30 cellular contexts compared by ENCODE assay signal in the genomic region with DNA sequence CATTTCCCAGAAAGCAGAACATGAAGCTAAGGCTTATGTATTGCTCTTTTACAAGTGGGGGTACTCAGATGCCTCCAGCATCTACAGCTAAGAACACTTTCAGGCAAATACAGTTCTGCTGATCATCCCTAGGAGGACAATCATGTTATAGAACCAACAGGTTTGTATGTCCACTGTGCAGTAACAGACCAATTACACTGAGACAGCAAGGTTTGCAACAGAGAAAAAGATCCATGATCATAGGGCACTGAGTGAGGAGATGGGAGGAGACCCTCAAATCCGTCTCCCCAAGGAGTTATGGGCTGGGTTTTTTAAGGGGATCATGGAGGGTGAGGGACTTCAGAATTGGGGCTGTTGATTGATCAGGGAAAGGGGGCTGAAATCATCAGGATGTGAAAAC.
"Had no signal": no experiment of that assay in that cellular context is flagged by ENCODE, and none has a peak within 500 bp of the region (broad histone marks: within the 10 kb centered on the region; RNA-seq: fewer than 3 reads in every experiment).

No MANE protein-coding gene starts in this region.

- H3K27ac Mint-ChIP-seq: activated B cell treated with CpG ODN at 0.5 μM for 24 hours; activated CD8-positive, alpha-beta T cell treated with anti-CD3 and anti-CD28 coated beads for 36 hours; activated naive CD4-positive, alpha-beta T cell treated with anti-CD3 and anti-CD28 coated beads for 36 hours; activated naive CD4-positive, alpha-beta T cell treated with anti-CD3 and anti-CD28 coated beads, Interleukin-2, amount 50 U/mL, for 24 hours; activated naive CD8-positive, alpha-beta T cell treated with anti-CD3 and anti-CD28 coated beads for 36 hours; activated naive CD8-positive, alpha-beta T cell treated with anti-CD3 and anti-CD28 coated beads, Interleukin-2, amount 50 U/mL, for 24 hours; activated T-helper 17 cell treated with anti-CD3 and anti-CD28 coated beads, Interleukin-2, amount 50 U/mL, for 72 hours; T-helper 17 cell; T-helper 2 cell treated with Interferon-gamma antibody and Interleukin-4, amounts not matched to agents 5 μg/mL and 100 μg/mL, for 36 hours had no signal

- H3K36me3 ChIP-seq: adrenal gland, cardiac muscle cell, colonic mucosa, WERI-Rb-1 had no signal

- ATAC-seq: activated CD4-positive, CD25-positive, alpha-beta regulatory T cell treated with anti-CD3 and anti-CD28 coated beads, Interleukin-2, amount 50 U/mL, for 24 hours; activated CD8-positive, alpha-beta T cell treated with anti-CD3 and anti-CD28 coated beads for 36 hours; activated naive CD8-positive, alpha-beta T cell treated with anti-CD3 and anti-CD28 coated beads, Interleukin-2, amount 50 U/mL, for 24 hours; activated T-cell treated with anti-CD3 and anti-CD28 coated beads, Interleukin-2, amount 50 U/mL, for 4 hours; activated T-helper 17 cell treated with anti-CD3 and anti-CD28 coated beads, Interleukin-2, amount 50 U/mL, for 72 hours; T-helper 17 cell had no signal

- H3K27me3 ChIP-seq: adrenal gland, body of pancreas, cardiac muscle cell, colonic mucosa had no signal

- H3K4me1 ChIP-seq: adrenal gland, body of pancreas, colonic mucosa had no signal

- H3K27me3 Mint-ChIP-seq: activated B cell treated with CpG ODN at 0.5 μM for 24 hours; activated naive CD8-positive, alpha-beta T cell treated with anti-CD3 and anti-CD28 coated beads for 36 hours; T-helper 17 cell had no signal

- H3K4me3 ChIP-seq: adrenal gland, body of pancreas, cardiac muscle cell, colonic mucosa had no signal

- H3K9me3 ChIP-seq: adrenal gland, colonic mucosa had no signal

- H3K4me3 Mint-ChIP-seq: activated B cell treated with CpG ODN at 0.5 μM for 24 hours; activated CD8-positive, alpha-beta T cell treated with anti-CD3 and anti-CD28 coated beads for 36 hours; activated naive CD4-positive, alpha-beta T cell treated with anti-CD3 and anti-CD28 coated beads for 36 hours; activated naive CD4-positive, alpha-beta T cell treated with anti-CD3 and anti-CD28 coated beads, Interleukin-2, amount 50 U/mL, for 24 hours; activated naive CD8-positive, alpha-beta T cell treated with anti-CD3 and anti-CD28 coated beads for 36 hours; activated naive CD8-positive, alpha-beta T cell treated with anti-CD3 and anti-CD28 coated beads, Interleukin-2, amount 50 U/mL, for 24 hours; activated T-cell treated with anti-CD3 and anti-CD28 coated beads, Interleukin-2, amount 50 U/mL, for 4 hours; activated T-helper 17 cell treated with anti-CD3 and anti-CD28 coated beads, Interleukin-2, amount 50 U/mL, for 72 hours; T-helper 17 cell; T-helper 2 cell treated with Interferon-gamma antibody and Interleukin-4, amounts not matched to agents 5 μg/mL and 100 μg/mL, for 36 hours had no signal

- H3K27ac ChIP-seq: adrenal gland, cardiac muscle cell, colonic mucosa, WERI-Rb-1 had no signal

- H3K4me1 Mint-ChIP-seq: activated B cell treated with CpG ODN at 0.5 μM for 24 hours; activated naive CD4-positive, alpha-beta T cell treated with anti-CD3 and anti-CD28 coated beads, Interleukin-2, amount 50 U/mL, for 24 hours; activated naive CD8-positive, alpha-beta T cell treated with anti-CD3 and anti-CD28 coated beads for 36 hours; activated naive CD8-positive, alpha-beta T cell treated with anti-CD3 and anti-CD28 coated beads, Interleukin-2, amount 50 U/mL, for 24 hours; activated T-helper 17 cell treated with anti-CD3 and anti-CD28 coated beads, Interleukin-2, amount 50 U/mL, for 72 hours; T-helper 17 cell had no signal

- DNase-seq: activated B cell treated with CpG ODN at 0.5 μM for 24 hours; activated CD4-positive, alpha-beta T cell treated with anti-CD3 and anti-CD28 coated beads for 48 hours; activated CD4-positive, alpha-beta T cell treated with anti-CD3 and anti-CD28 coated beads, Interleukin-2, amount 50 U/mL, for 1 hour; activated CD4-positive, alpha-beta T cell treated with anti-CD3 and anti-CD28 coated beads, Interleukin-2, amount 50 U/mL, for 48 hours; activated CD8-positive, alpha-beta memory T cell treated with anti-CD3 and anti-CD28 coated beads for 24 hours; activated CD8-positive, alpha-beta T cell treated with anti-CD3 and anti-CD28 coated beads for 36 hours; activated effector memory CD4-positive, alpha-beta T cell treated with anti-CD3 and anti-CD28 coated beads, Interleukin-2, amount 50 U/mL, for 16 hours; activated naive CD4-positive, alpha-beta T cell treated with anti-CD3 and anti-CD28 coated beads for 36 hours; activated naive CD8-positive, alpha-beta T cell treated with anti-CD3 and anti-CD28 coated beads for 36 hours; activated naive CD8-positive, alpha-beta T cell treated with anti-CD3 and anti-CD28 coated beads, Interleukin-2, amount 50 U/mL, for 24 hours; activated T-cell treated with anti-CD3 and anti-CD28 coated beads, Interleukin-2, amount 50 U/mL, for 4 hours; adrenal gland; amygdala; aorta; central memory CD4-positive, alpha-beta T cell; cerebellar nuclear complex; colonic mucosa; effector CD8-positive, alpha-beta T cell; foreskin fibroblast; head of caudate nucleus; T-helper 1 cell; T-helper 17 cell; T1000; WERI-Rb-1 had no signal
